ENCODE assay signal across 20 cellular contexts in genomic region chr12:100984821-100985220, GRCh38.
DNase-seq lines count a peak whose midpoint lies in the region; TF ChIP-seq lines count a peak whose summit lies in the region.
"Had no signal": no experiment of that assay in that cellular context is flagged by ENCODE, and none has a peak within 500 bp of the region (broad histone marks: within the 10 kb centered on the region; RNA-seq: fewer than 3 reads in every experiment).

No MANE protein-coding gene starts in this region.

- no peaks in the 10 kb centered on the region for H3K9me2 ChIP-seq in GM23248 (ENCODE audit: insufficient read depth)

- H3F3A ChIP-seq in GM23248 (ENCODE audit: insufficient read depth), result peaks cover 42% of the 10 kb centered on the region

- no peaks in the 10 kb centered on the region for H3K9me3 ChIP-seq in GM23248 (ENCODE audit: low read depth)
- H3K9me3 ChIP-seq: A549; BLaER1 treated with 17β-estradiol and CSF1 and Interleukin-3, amounts not matched to agents 10 nM and 100 nM had no signal

- H3K36me3 ChIP-seq in GM23248 (ENCODE audit: low read depth), result no peaks in the 10 kb centered on the region
- H3K36me3 ChIP-seq: BLaER1 treated with 17β-estradiol and CSF1 and Interleukin-3, amounts not matched to agents 10 nM and 100 nM had no signal

- H3K4me3 ChIP-seq in AG10803 (ENCODE audit: low read length) (no peak overlapping the region), GM23248 (no peak overlapping the region), fibroblast of mammary gland (ENCODE audit: control insufficient read depth, low read depth, low read length) (no peak overlapping the region)
- H3K4me3 ChIP-seq: A549; BLaER1 treated with 17β-estradiol and CSF1 and Interleukin-3, amounts not matched to agents 10 nM and 100 nM had no signal

- H2AFZ ChIP-seq in GM23248, result no peak overlapping the region

- H3K9me3 Mint-ChIP-seq in nephron, result peaks cover 2% of the 10 kb centered on the region
- H3K9me3 Mint-ChIP-seq: CD4-positive, alpha-beta T cell had no signal

- DNase-seq in AG10803 (ENCODE audit: low read depth), result peak; percentile 49
- DNase-seq in GM23248, result peak; percentile 62
- peak; percentile 36 for DNase-seq in fibroblast of mammary gland (ENCODE audit: low read depth)
- no peak for DNase-seq in HK-2 (ENCODE audit: unreplicated experiment)
- DNase-seq in NCI-H2107 (lab: John Stamatoyannopoulos, UW), result no peak
- DNase-seq in NK-92 (lab: John Stamatoyannopoulos, UW; ENCODE audit: unreplicated experiment), result no peak
- no peak for DNase-seq in NCI-H2081 treated with DMSO at 0.1 percent for 48 hours (lab: John Stamatoyannopoulos, UW)
- DNase-seq: 8988T; CD4-positive, alpha-beta T cell; CD8-positive, alpha-beta memory T cell; DMS 273 treated with DMSO at 0.1 percent for 48 hours; DMS53; DMS79 treated with DMSO at 0.1 percent for 48 hours; H7; HCEC 1CT had no signal

- H3K4me2 ChIP-seq in GM23248 (ENCODE audit: unreplicated experiment), result no peak overlapping the region
- H3K4me2 ChIP-seq: A549; BLaER1 treated with 17β-estradiol and CSF1 and Interleukin-3, amounts not matched to agents 10 nM and 100 nM had no signal

- no peak overlapping the region for H3K27ac ChIP-seq in GM23248
- H3K27ac ChIP-seq: A549; BLaER1 treated with 17β-estradiol and CSF1 and Interleukin-3, amounts not matched to agents 10 nM and 100 nM had no signal

- H3K27me3 Mint-ChIP-seq in nephron (ENCODE audit: low read depth), result no peaks in the 10 kb centered on the region
- H3K27me3 Mint-ChIP-seq: B cell; CD4-positive, alpha-beta T cell had no signal

- H3K4me1 Mint-ChIP-seq in nephron, result peaks cover 37% of the 10 kb centered on the region
- H3K4me1 Mint-ChIP-seq: B cell; CD8-positive, alpha-beta memory T cell had no signal

- no peaks in the 10 kb centered on the region for H3K36me3 Mint-ChIP-seq in nephron (ENCODE audit: low read depth)
- H3K36me3 Mint-ChIP-seq: CD14-positive monocyte; CD8-positive, alpha-beta memory T cell had no signal

- WGBS in GM23248 (ENCODE audit: low coverage in 1 of 2, low lambda C conversion rate in 2 of 2, missing lambda C conversion rate in 2 of 2), 2 experiments, result 10 to 18% methylated on average over 1 of the region's 1 CpG

- H3K4me3 Mint-ChIP-seq in nephron, result no peak overlapping the region
- H3K4me3 Mint-ChIP-seq: B cell; CD14-positive monocyte; CD4-positive, alpha-beta T cell; CD8-positive, alpha-beta memory T cell had no signal

- H3K4me1 ChIP-seq in GM23248 (ENCODE audit: insufficient read depth), result peaks cover 29% of the 10 kb centered on the region
- H3K4me1 ChIP-seq: A549 had no signal

- H3K27ac Mint-ChIP-seq in nephron, result peak overlapping the region in 2 of 3 experiments; percentile 47 to 74
- H3K27ac Mint-ChIP-seq: B cell; CD14-positive monocyte; CD4-positive, alpha-beta T cell; CD8-positive, alpha-beta memory T cell had no signal

- H3K9ac ChIP-seq in GM23248, result no peak overlapping the region
- H3K9ac ChIP-seq: BLaER1 treated with 17β-estradiol and CSF1 and Interleukin-3, amounts not matched to agents 10 nM and 100 nM had no signal

- in situ Hi-C loops in GM23248 (cut with MboI), result no loop called here

- no peak for TF ChIP-seq CTCF in AG10803 (conservative IDR thresholded peaks at IDR 0.05; ENCODE audit: low read length)
- TF ChIP-seq CTCF in fibroblast of mammary gland (conservative IDR thresholded peaks at IDR 0.05; ENCODE audit: control insufficient read depth, insufficient read depth, low read depth, low read length), result no peak
- no peak for TF ChIP-seq CTCF in nephron (IDR thresholded peaks at IDR 0.05; ENCODE audit: unreplicated experiment in 3 of 3)

- no peaks in the 10 kb centered on the region for H3K79me2 ChIP-seq in GM23248 (ENCODE audit: insufficient read depth)

- H4K20me1 ChIP-seq in GM23248 (ENCODE audit: insufficient read depth), result no peaks in the 10 kb centered on the region

- H3K27me3 ChIP-seq in GM23248 (replicated peaks; ENCODE audit: insufficient read depth), result no peaks in the 10 kb centered on the region

Comparison
In these comparisons a context has a peak if more than half of its experiments do, and no peak if none do; other contexts are left out.
1. DNase-seq: peak in AG10803 (single experiment), GM23248 (single experiment) and fibroblast of mammary gland (single experiment); none in HK-2 (single experiment), NCI-H2107 (single experiment), NK-92 (single experiment) and NCI-H2081 treated with DMSO at 0.1 percent for 48 hours (single experiment).